ENCODE assay signal across 1 cellular context in the genomic region with DNA sequence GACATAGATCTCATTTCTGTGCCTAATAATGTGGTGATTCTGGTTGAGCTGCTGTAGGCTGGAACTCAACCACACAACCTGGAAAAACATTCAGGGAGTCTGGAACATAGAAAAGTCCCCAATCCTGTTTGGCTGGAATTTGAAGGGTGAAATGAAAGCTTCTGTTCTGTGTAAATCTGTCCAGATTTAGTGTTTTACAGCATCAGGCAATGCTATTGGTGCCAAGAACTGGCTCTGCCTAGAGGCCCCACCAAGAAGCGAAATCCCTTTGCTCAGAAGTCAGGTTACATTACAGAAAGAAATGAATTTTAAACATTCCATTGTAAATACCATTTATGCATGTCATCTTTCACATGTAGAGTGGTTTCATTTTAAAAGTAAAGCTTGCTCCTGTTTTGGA.
TF ChIP-seq lines count a peak whose summit lies in the region.

No MANE protein-coding gene starts in this region.

TF ChIP-seq in IMR-90, 13 proteins besides CTCF, POLR2A, EP300 and RAD21 (continued from another document):
- TF ChIP-seq, protein P1, sequence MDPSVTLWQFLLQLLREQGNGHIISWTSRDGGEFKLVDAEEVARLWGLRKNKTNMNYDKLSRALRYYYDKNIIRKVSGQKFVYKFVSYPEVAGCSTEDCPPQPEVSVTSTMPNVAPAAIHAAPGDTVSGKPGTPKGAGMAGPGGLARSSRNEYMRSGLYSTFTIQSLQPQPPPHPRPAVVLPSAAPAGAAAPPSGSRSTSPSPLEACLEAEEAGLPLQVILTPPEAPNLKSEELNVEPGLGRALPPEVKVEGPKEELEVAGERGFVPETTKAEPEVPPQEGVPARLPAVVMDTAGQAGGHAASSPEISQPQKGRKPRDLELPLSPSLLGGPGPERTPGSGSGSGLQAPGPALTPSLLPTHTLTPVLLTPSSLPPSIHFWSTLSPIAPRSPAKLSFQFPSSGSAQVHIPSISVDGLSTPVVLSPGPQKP (IDR thresholded peaks at IDR 0.05; ENCODE audit: borderline replicate concordance, low read depth, low read length), result no peak
- TF ChIP-seq RCOR1 (IDR thresholded peaks at IDR 0.05; ENCODE audit: insufficient replicate concordance, low read length) (no peak), RFX5 (IDR thresholded peaks at IDR 0.05; ENCODE audit: low read depth, low read length) (no peak), MAFK (IDR thresholded peaks at IDR 0.05; ENCODE audit: low read depth, low read length) (no peak), CHD1 (IDR thresholded peaks at IDR 0.05; ENCODE audit: low read depth, low read length) (no peak), BHLHE40 (IDR thresholded peaks at IDR 0.05; ENCODE audit: low read depth, low read length) (no peak), SMC3 (IDR thresholded peaks at IDR 0.05; ENCODE audit: low read depth, low read length) (no peak), NFE2L2 (IDR thresholded peaks at IDR 0.05; ENCODE audit: low read depth, low read length) (no peak), CEBPB (IDR thresholded peaks at IDR 0.05; ENCODE audit: low read depth, low read length) (no peak)
- TF ChIP-seq, protein P2, sequence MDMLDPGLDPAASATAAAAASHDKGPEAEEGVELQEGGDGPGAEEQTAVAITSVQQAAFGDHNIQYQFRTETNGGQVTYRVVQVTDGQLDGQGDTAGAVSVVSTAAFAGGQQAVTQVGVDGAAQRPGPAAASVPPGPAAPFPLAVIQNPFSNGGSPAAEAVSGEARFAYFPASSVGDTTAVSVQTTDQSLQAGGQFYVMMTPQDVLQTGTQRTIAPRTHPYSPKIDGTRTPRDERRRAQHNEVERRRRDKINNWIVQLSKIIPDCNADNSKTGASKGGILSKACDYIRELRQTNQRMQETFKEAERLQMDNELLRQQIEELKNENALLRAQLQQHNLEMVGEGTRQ (IDR thresholded peaks at IDR 0.05; ENCODE audit: low read depth, low read length), result no peak
